Comparison of ENCODE assay signal across 8 cellular contexts in the genomic region with DNA sequence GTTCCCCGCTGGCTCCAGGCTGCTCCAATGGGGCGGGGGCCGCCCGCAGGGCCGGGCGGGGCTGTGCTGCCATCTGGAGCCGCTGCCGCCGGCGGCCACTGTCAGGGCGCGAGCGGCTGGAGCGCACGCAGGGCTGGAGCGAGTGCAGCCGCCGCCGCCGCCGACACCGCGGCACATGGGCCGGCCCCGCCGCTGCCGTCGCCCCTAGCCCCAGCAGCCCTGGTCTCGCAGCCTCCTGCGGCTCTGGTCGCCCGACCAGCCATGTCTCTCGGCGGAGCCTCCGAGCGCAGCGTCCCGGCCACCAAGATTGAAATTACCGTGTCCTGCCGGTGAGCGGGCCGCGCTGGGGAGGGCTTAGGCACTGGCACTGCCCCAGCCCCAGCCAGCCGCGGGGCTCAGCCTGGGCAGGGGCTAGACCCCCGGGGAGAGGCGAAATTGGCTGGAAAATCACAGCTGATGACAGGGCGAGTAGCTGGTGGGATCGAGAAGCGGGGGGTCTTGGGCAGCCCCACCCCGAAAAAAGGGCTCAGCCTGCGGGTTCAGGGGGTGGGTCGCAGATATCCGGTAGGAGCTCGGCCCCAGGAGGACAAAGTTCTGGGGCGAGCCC. TPM values are rescaled to one million over a fixed set of nuclear protein-coding genes. Genes with fewer than 3 reads are reported as not detected.
DNase-seq lines count a peak whose midpoint lies in the region; ATAC-seq, FAIRE-seq and TF ChIP-seq lines count a peak whose summit lies in the region.

A gene with protein sequence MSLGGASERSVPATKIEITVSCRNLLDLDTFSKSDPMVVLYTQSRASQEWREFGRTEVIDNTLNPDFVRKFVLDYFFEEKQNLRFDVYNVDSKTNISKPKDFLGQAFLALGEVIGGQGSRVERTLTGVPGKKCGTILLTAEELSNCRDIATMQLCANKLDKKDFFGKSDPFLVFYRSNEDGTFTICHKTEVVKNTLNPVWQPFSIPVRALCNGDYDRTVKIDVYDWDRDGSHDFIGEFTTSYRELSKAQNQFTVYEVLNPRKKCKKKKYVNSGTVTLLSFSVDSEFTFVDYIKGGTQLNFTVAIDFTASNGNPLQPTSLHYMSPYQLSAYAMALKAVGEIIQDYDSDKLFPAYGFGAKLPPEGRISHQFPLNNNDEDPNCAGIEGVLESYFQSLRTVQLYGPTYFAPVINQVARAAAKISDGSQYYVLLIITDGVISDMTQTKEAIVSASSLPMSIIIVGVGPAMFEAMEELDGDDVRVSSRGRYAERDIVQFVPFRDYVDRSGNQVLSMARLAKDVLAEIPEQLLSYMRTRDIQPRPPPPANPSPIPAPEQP (plus strand): TSS at position 98 of the 607 bp plus-strand sequence. CDS start 164 bp downstream, at position 262.

- CTCF ChIA-PET in activated CD4-positive, alpha-beta T cell treated with anti-CD3 and anti-CD28 coated beads, Interleukin-2, amount 10 ng/mL, durations not matched to agents 7 days and 5 days (lab: Charles Lee), result no interaction called here
- CTCF ChIA-PET in HepG2 (lab: Yijun Ruan, JAX; ENCODE audit: low intra/inter-chr PET ratio, low total read pairs), result no interaction called here

- no peak within 1 kb of the TSS for H3K4me3 Mint-ChIP-seq in activated CD4-positive, alpha-beta T cell treated with anti-CD3 and anti-CD28 coated beads, Interleukin-2, amount 10 ng/mL, durations not matched to agents 7 days and 5 days

- H3K9me3 ChIP-seq in HepG2 (ENCODE audit: low read length), result no peaks in the 10 kb centered on the region
- H3K9me3 ChIP-seq in thoracic aorta, result no peaks in the 10 kb centered on the region

- POLR2A ChIA-PET in activated CD4-positive, alpha-beta T cell treated with anti-CD3 and anti-CD28 coated beads, Interleukin-2, amount 10 ng/mL, durations not matched to agents 7 days and 5 days (lab: Charles Lee), result no interaction called here
- POLR2A ChIA-PET in HepG2 (lab: Yijun Ruan, JAX), result no interaction called here

- BruUV-seq in HepG2 (replicated peaks; lab: Mats Ljungman, UMichigan), result no TSS peak

- in situ Hi-C loops in HepG2 (cut with HindIII; ENCODE audit: extremely low pct_ligation_motif_present, low pct_unique_long_range_greater_than_20kb), result no loop called here

- intact Hi-C loops in HepG2 (cut with micrococcal nuclease; ENCODE audit: unreplicated experiment), result no loop called here

- peak within 1 kb of the TSS; percentile 55 to 72 (median 56) for H3K4me3 ChIP-seq in HepG2 (replicated peaks in 1 of 3; ENCODE audit: insufficient read depth in 1 of 3, low read depth in 2 of 3, low read length in 3 of 3)
- peak within 1 kb of the TSS; percentile 56 for H3K4me3 ChIP-seq in thoracic aorta

- H3K79me2 ChIP-seq in HepG2 (ENCODE audit: insufficient read depth, low read length), result no peaks in the 10 kb centered on the region

- H3K4me1 Mint-ChIP-seq in activated CD4-positive, alpha-beta T cell treated with anti-CD3 and anti-CD28 coated beads, Interleukin-2, amount 10 ng/mL, durations not matched to agents 7 days and 5 days, result peaks cover 9% of the 10 kb centered on the region

- TF ChIP-seq EP300 in HepG2 (IDR thresholded peaks at IDR 0.05; ENCODE audit: low read depth in 2 of 2, low read length in 2 of 2), result no peak
- no peak for TF ChIP-seq EP300 in HepG2 (CRISPR knock-in tag; IDR thresholded peaks at IDR 0.05; ENCODE audit: borderline replicate concordance)

- H3K27ac ChIP-seq in HepG2 (ENCODE audit: extremely low read length, insufficient read depth, low read length) (no peak within 1 kb of the TSS), thoracic aorta (no peak within 1 kb of the TSS)

- WGBS in HepG2 (ENCODE audit: low lambda C conversion rate), result 74% methylated on average over 14 of the region's 56 CpGs

- TF ChIP-seq RAD21 in HepG2 (CRISPR knock-in tag; IDR thresholded peaks at IDR 0.05), result no peak

- H3K9me3 Mint-ChIP-seq in activated CD4-positive, alpha-beta T cell treated with anti-CD3 and anti-CD28 coated beads, Interleukin-2, amount 10 ng/mL, durations not matched to agents 7 days and 5 days, result no peaks in the 10 kb centered on the region

- H3K36me3 ChIP-seq in HepG2 (replicated peaks in 1 of 2; ENCODE audit: control insufficient read depth in 1 of 2, insufficient read depth in 2 of 2, low read length in 2 of 2), result peaks cover 0 to 1% of the 10 kb centered on the region in 2 experiments; a peak in 1 of 5 replicates
- H3K36me3 ChIP-seq in thoracic aorta, result peaks cover 11% of the 10 kb centered on the region

- H3K4me1 ChIP-seq in HepG2 (ENCODE audit: insufficient read depth, low read length), result peaks cover 12% of the 10 kb centered on the region; the same call in 1 of the 2 replicates
- H3K4me1 ChIP-seq in thoracic aorta (ENCODE audit: control insufficient read depth in 1 of 2, low read depth in 2 of 2), result peaks cover 13 to 18% of the 10 kb centered on the region in 2 donors

- H2AFZ ChIP-seq in HepG2 (ENCODE audit: low read length), result no peak within 1 kb of the TSS

- TF ChIP-seq POLR2A in HepG2 (IDR thresholded peaks at IDR 0.05; ENCODE audit: insufficient read depth in 1 of 2, low read depth in 2 of 2, low read length in 2 of 2), result no peak

- H3K27me3 ChIP-seq in HepG2 (ENCODE audit: control insufficient read depth in 1 of 2, insufficient read depth in 2 of 2, low read length in 2 of 2), result peaks cover 0 to 1% of the 10 kb centered on the region in 2 experiments; a peak in 2 of 5 replicates
- H3K27me3 ChIP-seq in thoracic aorta (replicated peaks; ENCODE audit: insufficient read depth), result no peaks in the 10 kb centered on the region

- no peaks in the 10 kb centered on the region for H4K20me1 ChIP-seq in HepG2 (ENCODE audit: insufficient read depth, low read length)

- peaks cover 26% of the 10 kb centered on the region for H3K36me3 Mint-ChIP-seq in activated CD4-positive, alpha-beta T cell treated with anti-CD3 and anti-CD28 coated beads, Interleukin-2, amount 10 ng/mL, durations not matched to agents 7 days and 5 days (ENCODE audit: low read depth)

- peaks cover 40% of the 10 kb centered on the region for H3K27me3 Mint-ChIP-seq in activated CD4-positive, alpha-beta T cell treated with anti-CD3 and anti-CD28 coated beads, Interleukin-2, amount 10 ng/mL, durations not matched to agents 7 days and 5 days

- H3K9ac ChIP-seq in HepG2 (ENCODE audit: insufficient read depth, low read depth, low read length), result 0 out of 2 replicates have a peak within 1 kb of the TSS, but pooled peaks have one; percentile 22

- DNase-seq in activated CD4-positive, alpha-beta T cell treated with anti-CD3 and anti-CD28 coated beads, Interleukin-2, amount 10 ng/mL, durations not matched to agents 7 days and 5 days, result no peak
- DNase-seq in activated CD4-positive, alpha-beta T cell treated with anti-CD3 and anti-CD28 coated beads for 48 hours, result no peak
- peak; percentile 19 for DNase-seq in cerebellar cortex (ENCODE audit: low spot score)
- no peak for DNase-seq in HepG2 (ENCODE audit: low spot score)
- no peak for DNase-seq in thoracic aorta (ENCODE audit: low spot score)
- DNase-seq in RKO (ENCODE audit: low spot score), result no peak
- no peak for DNase-seq in activated gamma-delta T cell treated with Interleukin-2 at 50 U/mL for 16 hours

- FAIRE-seq in HepG2 (lab: Jason Lieb, UNC), result no peak

- H3K4me2 ChIP-seq in HepG2 (ENCODE audit: low read depth, low read length), result peak within 1 kb of the TSS; percentile 76

- no peak for TF ChIP-seq CTCF in HepG2 (CRISPR knock-in tag; IDR thresholded peaks at IDR 0.05)
- TF ChIP-seq CTCF in thoracic aorta (IDR thresholded peaks at IDR 0.05), result no peak

- H3K27ac Mint-ChIP-seq in activated CD4-positive, alpha-beta T cell treated with anti-CD3 and anti-CD28 coated beads, Interleukin-2, amount 10 ng/mL, durations not matched to agents 7 days and 5 days, result peak within 1 kb of the TSS; percentile 50

- ATAC-seq in HepG2 (no peak), thoracic aorta (ENCODE audit: insufficient number of reproducible peaks, low FRiP score, low read depth) (no peak), GM19467 (IDR thresholded peaks at IDR 0.05; ENCODE audit: unreplicated experiment) (no peak)

TF ChIP-seq in HepG2, 621 proteins besides CTCF, POLR2A, EP300 and RAD21 (continues in another document):
- no peak for TF ChIP-seq DMAP1 (CRISPR knock-in tag; IDR thresholded peaks at IDR 0.05)

RNA-seq across cellular contexts. Expression of the gene that starts here (rescaled TPM):
- total RNA-seq in activated CD4-positive, alpha-beta T cell treated with anti-CD3 and anti-CD28 coated beads, Interleukin-2, amount 10 ng/mL, durations not matched to agents 7 days and 5 days, result under 1 TPM in 1 of 2 experiments, not detected in 1; 0.25 TPM
- total RNA-seq in HepG2 (2016; rRNA removed; fragmentation: Illumina TruSeq; extraction: Trizol) (not detected in 2 replicates), thoracic aorta (not detected)
- total RNA-seq in HepG2 (2016; cell fraction: cytosol; rRNA removed; fragmentation: Illumina TruSeq; extraction: Trizol; ENCODE audit: low read depth), result not detected in 2 replicates
- not detected in 2 replicates for total RNA-seq in HepG2 (2016; cell fraction: insoluble cytoplasmic fraction; rRNA removed; fragmentation: Illumina TruSeq; extraction: Trizol)
- not detected in 2 replicates for total RNA-seq in HepG2 (2016; cell fraction: membrane; rRNA removed; fragmentation: Illumina TruSeq; extraction: Trizol)
- not detected in 2 replicates for total RNA-seq in HepG2 (2016; cell fraction: nucleus; rRNA removed; fragmentation: Illumina TruSeq; extraction: Trizol)
- polyA plus RNA-seq in HepG2 (2011; rRNA removed), result 0.14 and 0.20 TPM in 2 replicates
- 0.14 and 0.17 TPM in 2 replicates for polyA plus RNA-seq in HepG2 (2011; cell fraction: cytosol; rRNA removed)
- polyA plus RNA-seq in HepG2 (2011; cell fraction: nucleus; rRNA removed), result 0.35 and 0.63 TPM in 2 replicates
- polyA plus RNA-seq in HepG2 (2012), result 0.19 TPM in 1 of 2 replicates, not detected in the other
- polyA plus RNA-seq in HepG2 (2016; cell fraction: cytosol; fragmentation: Illumina TruSeq; extraction: Trizol; ENCODE audit: low read depth), result not detected in 2 replicates
- polyA plus RNA-seq in HepG2 (2016; cell fraction: insoluble cytoplasmic fraction; fragmentation: Illumina TruSeq; extraction: Trizol; ENCODE audit: low read depth), result not detected in 2 replicates
- not detected in 2 replicates for polyA plus RNA-seq in HepG2 (2016; cell fraction: membrane; fragmentation: Illumina TruSeq; extraction: Trizol; ENCODE audit: low read depth)
- polyA plus RNA-seq in HepG2 (2016; cell fraction: nucleus; fragmentation: Illumina TruSeq; extraction: Trizol; ENCODE audit: insufficient read depth, low read depth), result not detected in 2 replicates
- not detected in 2 replicates for polyA minus RNA-seq in HepG2 (2011; rRNA and poly(A)+ RNA removed; ENCODE audit: low replicate concordance)
- not detected in 2 replicates for polyA minus RNA-seq in HepG2 (2011; cell fraction: cytosol; rRNA and poly(A)+ RNA removed)
- not detected in 2 replicates for polyA minus RNA-seq in HepG2 (2011; cell fraction: nucleus; rRNA and poly(A)+ RNA removed)
